In the genomic region with DNA sequence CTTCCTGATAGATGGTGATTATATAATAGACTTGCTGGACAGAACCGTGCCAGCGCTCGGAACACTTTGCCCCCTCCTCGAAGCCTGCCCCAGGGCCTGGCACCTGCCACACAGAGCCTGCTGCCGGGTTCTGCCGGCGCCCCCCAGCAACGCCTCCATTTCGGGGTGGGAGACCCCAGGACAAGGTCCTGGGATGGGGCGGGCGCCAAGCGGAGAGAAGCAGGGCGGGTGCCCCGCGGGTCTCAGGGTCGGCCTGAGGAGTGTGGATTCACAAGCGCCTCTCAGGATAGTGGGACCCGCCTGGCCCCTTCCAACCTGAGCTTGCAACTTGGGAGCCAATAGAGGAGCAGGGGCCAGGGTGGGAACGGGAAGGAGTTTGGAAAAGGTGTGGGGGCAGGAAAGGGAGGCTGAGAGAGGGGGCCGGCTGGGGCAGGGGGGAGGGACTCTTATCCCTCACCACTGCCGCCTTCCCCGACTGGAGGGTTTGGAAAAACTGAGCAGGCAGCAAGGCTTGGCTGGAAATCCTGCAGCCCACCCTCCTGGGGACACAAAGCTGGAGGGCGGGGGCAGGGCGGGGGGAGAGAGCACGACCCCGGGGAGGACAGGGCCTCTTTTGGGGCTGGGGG, we compare ENCODE assay signal across 8 cellular contexts. TPM values are rescaled to one million over a fixed set of nuclear protein-coding genes. Genes with fewer than 3 reads are reported as not detected.
A peak's percentile ranks its signal among the peaks of the same experiment; 100 is the strongest.
DNase-seq lines count a peak whose midpoint lies in the region; TF ChIP-seq lines count a peak whose summit lies in the region.

No MANE protein-coding gene starts in this region.

- peak; percentile 52 for DNase-seq in ACHN
- DNase-seq in GM06990 (ENCODE audit: extremely low read depth, insufficient read length), result no peak
- DNase-seq in NCI-H2227 (lab: John Stamatoyannopoulos, UW; ENCODE audit: unreplicated experiment), result peak; percentile 81
- DNase-seq in activated T-helper 1 cell treated with anti-CD3 and anti-CD28 coated beads, Interleukin-12 subunit alpha, Interleukin-12 subunit beta, Interleukin-2, Interleukin-4 antibody, amounts not matched to agents 30 ng/mL and 10 ng/mL and 1 ng/mL, durations not matched to agents 14 hours and 24 hours and 36 hours (ENCODE audit: low spot score), result no peak
- DNase-seq in fibroblast of the aortic adventitia (ENCODE audit: low read depth), result peak; percentile 61
- no peak for DNase-seq in NCI-H2107 (lab: John Stamatoyannopoulos, UW)
- DNase-seq in GM19240 (ENCODE audit: insufficient read length, low spot score), result no peak

- no peaks in the 10 kb centered on the region for H3K9me3 Mint-ChIP-seq in activated T-helper 1 cell treated with anti-CD3 and anti-CD28 coated beads, Interleukin-12 subunit alpha, Interleukin-12 subunit beta, Interleukin-2, Interleukin-4 antibody, amounts not matched to agents 30 ng/mL and 10 ng/mL and 1 ng/mL, durations not matched to agents 14 hours and 24 hours and 36 hours

- no peaks in the 10 kb centered on the region for H3K9me3 ChIP-seq in neuron (ENCODE audit: low read length)

- peaks cover 3% of the 10 kb centered on the region for H3K27me3 Mint-ChIP-seq in activated T-helper 1 cell treated with anti-CD3 and anti-CD28 coated beads, Interleukin-12 subunit alpha, Interleukin-12 subunit beta, Interleukin-2, Interleukin-4 antibody, amounts not matched to agents 30 ng/mL and 10 ng/mL and 1 ng/mL, durations not matched to agents 14 hours and 24 hours and 36 hours (ENCODE audit: insufficient read depth)

- intact Hi-C loops in activated T-helper 1 cell treated with anti-CD3 and anti-CD28 coated beads, Interleukin-12 subunit alpha, Interleukin-12 subunit beta, Interleukin-2, Interleukin-4 antibody, amounts not matched to agents 30 ng/mL and 10 ng/mL and 1 ng/mL, durations not matched to agents 14 hours and 24 hours and 36 hours (cut with micrococcal nuclease), result loop anchor here (1.0 to 5.0 kb wide), 11 partner anchors 17 to 1697 kb away; a partner anchor contains a TSS

- peaks cover 46% of the 10 kb centered on the region for H3K4me1 Mint-ChIP-seq in activated T-helper 1 cell treated with anti-CD3 and anti-CD28 coated beads, Interleukin-12 subunit alpha, Interleukin-12 subunit beta, Interleukin-2, Interleukin-4 antibody, amounts not matched to agents 30 ng/mL and 10 ng/mL and 1 ng/mL, durations not matched to agents 14 hours and 24 hours and 36 hours (ENCODE audit: low read depth)

- H3K4me3 ChIP-seq in GM06990 (replicated peaks; ENCODE audit: low read depth, low read length) (peak overlapping the region; percentile 70), fibroblast of the aortic adventitia (ENCODE audit: low read depth, low read length) (peak overlapping the region; percentile 85), neuron (ENCODE audit: low read length) (peak overlapping the region; percentile 67)

- no peaks in the 10 kb centered on the region for H3K36me3 Mint-ChIP-seq in activated T-helper 1 cell treated with anti-CD3 and anti-CD28 coated beads, Interleukin-12 subunit alpha, Interleukin-12 subunit beta, Interleukin-2, Interleukin-4 antibody, amounts not matched to agents 30 ng/mL and 10 ng/mL and 1 ng/mL, durations not matched to agents 14 hours and 24 hours and 36 hours (ENCODE audit: low read depth)

- H3K36me3 ChIP-seq in GM06990 (ENCODE audit: control insufficient read depth, insufficient read depth, low read length), result no peaks in the 10 kb centered on the region
- no peaks in the 10 kb centered on the region for H3K36me3 ChIP-seq in neuron (ENCODE audit: insufficient read depth, low read length)

- H3K27me3 ChIP-seq in GM06990 (replicated peaks; ENCODE audit: control insufficient read depth, insufficient read depth, low read length) (no peaks in the 10 kb centered on the region), neuron (ENCODE audit: insufficient read depth, low read length) (no peaks in the 10 kb centered on the region)

- in situ Hi-C loops in ACHN (cut with HindIII; ENCODE audit: low pct_ligation_motif_present, low pct_unique_long_range_greater_than_20kb, low sequenced_read_pairs), result no loop called here

- no peak for TF ChIP-seq CTCF in GM06990 (IDR thresholded peaks at IDR 0.05; ENCODE audit: insufficient read depth, low read length, poor library complexity, severe bottlenecking)
- peak; percentile 2 for TF ChIP-seq CTCF in fibroblast of the aortic adventitia (IDR thresholded peaks at IDR 0.05; ENCODE audit: insufficient read depth, low read length)

- peak overlapping the region; percentile 93 for H3K4me3 Mint-ChIP-seq in activated T-helper 1 cell treated with anti-CD3 and anti-CD28 coated beads, Interleukin-12 subunit alpha, Interleukin-12 subunit beta, Interleukin-2, Interleukin-4 antibody, amounts not matched to agents 30 ng/mL and 10 ng/mL and 1 ng/mL, durations not matched to agents 14 hours and 24 hours and 36 hours

- H3K4me1 ChIP-seq in neuron (ENCODE audit: insufficient read depth, low read length), result peaks cover 34% of the 10 kb centered on the region

- peak overlapping the region; percentile 95 for H3K27ac Mint-ChIP-seq in activated T-helper 1 cell treated with anti-CD3 and anti-CD28 coated beads, Interleukin-12 subunit alpha, Interleukin-12 subunit beta, Interleukin-2, Interleukin-4 antibody, amounts not matched to agents 30 ng/mL and 10 ng/mL and 1 ng/mL, durations not matched to agents 14 hours and 24 hours and 36 hours

- peak overlapping the region; percentile 96 for H2AFZ ChIP-seq in neuron (ENCODE audit: low read depth, low read length)

RNA-seq across cellular contexts. Expression of a gene that starts 3.3 kb away (rescaled TPM):
- 27.3 and 32.4 TPM in 2 replicates for total RNA-seq in activated T-helper 1 cell treated with anti-CD3 and anti-CD28 coated beads, Interleukin-12 subunit alpha, Interleukin-12 subunit beta, Interleukin-2, Interleukin-4 antibody, amounts not matched to agents 30 ng/mL and 10 ng/mL and 1 ng/mL, durations not matched to agents 14 hours and 24 hours and 36 hours
- total RNA-seq in fibroblast of the aortic adventitia (ENCODE audit: low replicate concordance), result 17.7 and 19.5 TPM in 2 replicates

RNA-seq across cellular contexts. Expression of a gene that starts 27.1 kb away (rescaled TPM):
- not detected in 2 replicates for total RNA-seq in activated T-helper 1 cell treated with anti-CD3 and anti-CD28 coated beads, Interleukin-12 subunit alpha, Interleukin-12 subunit beta, Interleukin-2, Interleukin-4 antibody, amounts not matched to agents 30 ng/mL and 10 ng/mL and 1 ng/mL, durations not matched to agents 14 hours and 24 hours and 36 hours
- not detected in 2 replicates for total RNA-seq in fibroblast of the aortic adventitia (ENCODE audit: low replicate concordance)

RNA-seq across cellular contexts. Expression of a gene that starts 42.6 kb away (rescaled TPM):
- not detected in 2 replicates for total RNA-seq in activated T-helper 1 cell treated with anti-CD3 and anti-CD28 coated beads, Interleukin-12 subunit alpha, Interleukin-12 subunit beta, Interleukin-2, Interleukin-4 antibody, amounts not matched to agents 30 ng/mL and 10 ng/mL and 1 ng/mL, durations not matched to agents 14 hours and 24 hours and 36 hours
- not detected in 2 replicates for total RNA-seq in fibroblast of the aortic adventitia (ENCODE audit: low replicate concordance)

RNA-seq across cellular contexts. Expression of a gene that starts 45.3 kb away (rescaled TPM):
- total RNA-seq in activated T-helper 1 cell treated with anti-CD3 and anti-CD28 coated beads, Interleukin-12 subunit alpha, Interleukin-12 subunit beta, Interleukin-2, Interleukin-4 antibody, amounts not matched to agents 30 ng/mL and 10 ng/mL and 1 ng/mL, durations not matched to agents 14 hours and 24 hours and 36 hours, result 5.1 and 5.5 TPM in 2 replicates
- not detected in 2 replicates for total RNA-seq in fibroblast of the aortic adventitia (ENCODE audit: low replicate concordance)

Comparison
In these comparisons a context has a peak if more than half of its experiments do, and no peak if none do; other contexts are left out.
1. DNase-seq: peak in ACHN (single experiment), NCI-H2227 (single experiment) and fibroblast of the aortic adventitia (single experiment); none in GM06990 (single experiment), activated T-helper 1 cell treated with anti-CD3 and anti-CD28 coated beads, Interleukin-12 subunit alpha, Interleukin-12 subunit beta, Interleukin-2, Interleukin-4 antibody, amounts not matched to agents 30 ng/mL and 10 ng/mL and 1 ng/mL, durations not matched to agents 14 hours and 24 hours and 36 hours (single experiment), NCI-H2107 (single experiment) and GM19240 (single experiment).
2. Peak in every context shown above with its lines, with median percentiles within 50 percentile points of each other: H3K4me3 ChIP-seq.